20 cellular contexts compared by ENCODE assay signal in genomic region chr3:54966979-54967378, GRCh38. TPM values are rescaled to one million over a fixed set of nuclear protein-coding genes. Genes with fewer than 3 reads are reported as not detected.
"Had no signal": no experiment of that assay in that cellular context is flagged by ENCODE, and none has a peak within 500 bp of the region (broad histone marks: within the 10 kb centered on the region; RNA-seq: fewer than 3 reads in every experiment).

No MANE protein-coding gene starts in this region.

- ATAC-seq: effector memory CD8-positive, alpha-beta T cell; stimulated activated memory B cell treated with anti-CD40 and anti-IgM and Interleukin-4, amounts not matched to agents 10 μg/mL and 1 μg/mL and 100 μg/mL, for 72 hours; T-helper 17 cell had no signal

- H3K36me3 ChIP-seq: breast epithelium, lower lobe of right lung, neural progenitor cell, ovary had no signal

- H3K9ac ChIP-seq: neural progenitor cell had no signal

- H3K4me1 Mint-ChIP-seq: activated naive CD8-positive, alpha-beta T cell treated with anti-CD3 and anti-CD28 coated beads, Interleukin-2, amount 10 ng/mL, durations not matched to agents 7 days and 5 days; naive B cell; stimulated activated memory B cell treated with anti-CD40 and anti-IgM and Interleukin-4, amounts not matched to agents 10 μg/mL and 1 μg/mL and 100 μg/mL, for 72 hours; T-helper 17 cell had no signal

- H2AFZ ChIP-seq: neural progenitor cell had no signal

- H3K9me3 Mint-ChIP-seq: dendritic cell treated with granulocyte-macrophage colony-stimulating factor and Interleukin-4, amounts not matched to agents 40 ng/mL and 50 ng/mL, for 4 days; neural progenitor cell had no signal

- H3K9me3 ChIP-seq: breast epithelium, lower lobe of right lung, ovary had no signal

- H3K36me3 Mint-ChIP-seq: activated naive CD8-positive, alpha-beta T cell treated with anti-CD3 and anti-CD28 coated beads, Interleukin-2, amount 10 ng/mL, durations not matched to agents 7 days and 5 days; naive B cell; neural progenitor cell; stimulated activated memory B cell treated with anti-CD40 and anti-IgM and Interleukin-4, amounts not matched to agents 10 μg/mL and 1 μg/mL and 100 μg/mL, for 72 hours had no signal

- FAIRE-seq: TTC549, urothelium cell line had no signal

- H3K27ac Mint-ChIP-seq: activated naive CD8-positive, alpha-beta T cell treated with anti-CD3 and anti-CD28 coated beads, Interleukin-2, amount 10 ng/mL, durations not matched to agents 7 days and 5 days; effector memory CD8-positive, alpha-beta T cell; naive B cell; neural progenitor cell; stimulated activated memory B cell treated with anti-CD40 and anti-IgM and Interleukin-4, amounts not matched to agents 10 μg/mL and 1 μg/mL and 100 μg/mL, for 72 hours; T-helper 17 cell had no signal

- H3K27me3 ChIP-seq: breast epithelium, neural progenitor cell, ovary had no signal

- H3K4me3 ChIP-seq: breast epithelium, lower lobe of right lung, neural progenitor cell, ovary had no signal

- H3K27me3 Mint-ChIP-seq: activated naive CD8-positive, alpha-beta T cell treated with anti-CD3 and anti-CD28 coated beads, Interleukin-2, amount 10 ng/mL, durations not matched to agents 7 days and 5 days; effector memory CD8-positive, alpha-beta T cell; T-helper 17 cell had no signal

- H3K4me1 ChIP-seq: breast epithelium had no signal

- DNase-seq: activated naive CD4-positive, alpha-beta T cell; activated naive CD8-positive, alpha-beta T cell treated with anti-CD3 and anti-CD28 coated beads, Interleukin-2, amount 10 ng/mL, durations not matched to agents 7 days and 5 days; activated T-cell treated with anti-CD3 and anti-CD28 coated beads for 4 hours; anterior cingulate cortex; cerebellar nuclear complex; effector memory CD8-positive, alpha-beta T cell; foreskin melanocyte; head of caudate nucleus; left cardiac atrium; lower lobe of right lung; naive B cell; ovary; stimulated activated CD4-positive, alpha-beta T cell treated with anti-CD3 and anti-CD28 coated beads, Interleukin-2, amount 100 ng/mL, for 48 hours; T-helper 17 cell had no signal

- H3K27ac ChIP-seq: breast epithelium, lower lobe of right lung, neural progenitor cell, ovary had no signal

- H3K4me2 ChIP-seq: neural progenitor cell had no signal

- H3K4me3 Mint-ChIP-seq: activated naive CD8-positive, alpha-beta T cell treated with anti-CD3 and anti-CD28 coated beads, Interleukin-2, amount 10 ng/mL, durations not matched to agents 7 days and 5 days; dendritic cell treated with granulocyte-macrophage colony-stimulating factor and Interleukin-4, amounts not matched to agents 40 ng/mL and 50 ng/mL, for 4 days; effector memory CD8-positive, alpha-beta T cell; naive B cell; neural progenitor cell; stimulated activated memory B cell treated with anti-CD40 and anti-IgM and Interleukin-4, amounts not matched to agents 10 μg/mL and 1 μg/mL and 100 μg/mL, for 72 hours; T-helper 17 cell had no signal

RNA-seq across cellular contexts. Expression of gene LRTM1, which starts 39.1 kb away (rescaled TPM):
- total RNA-seq: activated naive CD8-positive, alpha-beta T cell treated with anti-CD3 and anti-CD28 coated beads, Interleukin-2, amount 10 ng/mL, durations not matched to agents 7 days and 5 days; breast epithelium; left cardiac atrium; lower lobe of right lung; ovary; T-helper 17 cell had no signal
- polyA plus RNA-seq: ovary had no signal
